28 cellular contexts compared by ENCODE assay signal in genomic region chr1:100222428-100222827, GRCh38.
"Had no signal": no experiment of that assay in that cellular context is flagged by ENCODE, and none has a peak within 500 bp of the region (broad histone marks: within the 10 kb centered on the region; RNA-seq: fewer than 3 reads in every experiment).

No MANE protein-coding gene starts in this region.

- H3K4me1 Mint-ChIP-seq: stimulated activated effector memory CD8-positive, alpha-beta T cell treated with anti-CD3 and anti-CD28 coated beads, Interleukin-12 subunit alpha, Interleukin-12 subunit beta, amount 100 ng/mL, for 72 hours; stimulated activated memory B cell treated with anti-CD40 and anti-IgM and Interleukin-4, amounts not matched to agents 10 μg/mL and 1 μg/mL and 100 μg/mL, for 72 hours; stimulated activated naive B cell treated with anti-CD40 and anti-IgM and Interleukin-4, amounts not matched to agents 10 μg/mL and 1 μg/mL and 100 μg/mL, for 72 hours; stimulated activated naive CD8-positive, alpha-beta T cell treated with anti-CD3 and anti-CD28 coated beads, Interleukin-15, amount 100 ng/mL, for 72 hours had no signal

- H3K27ac ChIP-seq: stomach, suprapubic skin, testis, thoracic aorta, thyroid gland, tibial artery, tibial nerve, transverse colon, upper lobe of right lung, uterus, vagina had no signal

- H3K4me1 ChIP-seq: stomach, suprapubic skin, testis, thyroid gland, tibial artery, tibial nerve, transverse colon, upper lobe of right lung, uterus, vagina had no signal

- H3K9me3 ChIP-seq: stomach, suprapubic skin, testis, thoracic aorta, thyroid gland, tibial artery, tibial nerve, transverse colon, upper lobe of right lung, uterus, vagina had no signal

- ATAC-seq: stimulated activated effector memory CD8-positive, alpha-beta T cell treated with anti-CD3 and anti-CD28 coated beads, Interleukin-12 subunit alpha, Interleukin-12 subunit beta, amount 100 ng/mL, for 72 hours; stimulated activated memory B cell treated with anti-CD40 and anti-IgM and Interleukin-4, amounts not matched to agents 10 μg/mL and 1 μg/mL and 100 μg/mL, for 72 hours; stimulated activated naive B cell treated with anti-CD40 and anti-IgM and Interleukin-4, amounts not matched to agents 10 μg/mL and 1 μg/mL and 100 μg/mL, for 72 hours; stimulated activated naive CD8-positive, alpha-beta T cell treated with anti-CD3 and anti-CD28 coated beads, Interleukin-15, amount 100 ng/mL, for 72 hours; stimulated activated naive CD8-positive, alpha-beta T cell treated with anti-CD3 and anti-CD28 coated beads, Interleukin-15, Interleukin-2, amounts not matched to agents 100 U/mL and 50 U/mL, for 24 hours; upper lobe of right lung had no signal

- H3K4me3 ChIP-seq: stomach, suprapubic skin, testis, thoracic aorta, thyroid gland, tibial artery, tibial nerve, transverse colon, upper lobe of right lung, uterus, vagina had no signal

- H3K27me3 Mint-ChIP-seq: stimulated activated memory B cell treated with anti-CD40 and anti-IgM and Interleukin-4, amounts not matched to agents 10 μg/mL and 1 μg/mL and 100 μg/mL, for 72 hours; stimulated activated naive B cell treated with anti-CD40 and anti-IgM and Interleukin-4, amounts not matched to agents 10 μg/mL and 1 μg/mL and 100 μg/mL, for 72 hours; stimulated activated naive CD8-positive, alpha-beta T cell treated with anti-CD3 and anti-CD28 coated beads, Interleukin-15, amount 100 ng/mL, for 72 hours; stimulated activated naive CD8-positive, alpha-beta T cell treated with anti-CD3 and anti-CD28 coated beads, Interleukin-15, Interleukin-2, amounts not matched to agents 100 ng/mL and 50 ng/mL, for 24 hours; type B pancreatic cell had no signal

- H3K4me3 Mint-ChIP-seq: stimulated activated effector memory CD8-positive, alpha-beta T cell treated with anti-CD3 and anti-CD28 coated beads, Interleukin-12 subunit alpha, Interleukin-12 subunit beta, amount 100 ng/mL, for 72 hours; stimulated activated memory B cell treated with anti-CD40 and anti-IgM and Interleukin-4, amounts not matched to agents 10 μg/mL and 1 μg/mL and 100 μg/mL, for 72 hours; stimulated activated naive B cell treated with anti-CD40 and anti-IgM and Interleukin-4, amounts not matched to agents 10 μg/mL and 1 μg/mL and 100 μg/mL, for 72 hours; stimulated activated naive CD8-positive, alpha-beta T cell treated with anti-CD3 and anti-CD28 coated beads, Interleukin-15, amount 100 ng/mL, for 72 hours; stimulated activated naive CD8-positive, alpha-beta T cell treated with anti-CD3 and anti-CD28 coated beads, Interleukin-15, Interleukin-2, amounts not matched to agents 100 ng/mL and 50 ng/mL, for 24 hours; type B pancreatic cell had no signal

- H3K27me3 ChIP-seq: stomach, suprapubic skin, testis, thyroid gland, tibial artery, tibial nerve, transverse colon, upper lobe of right lung, uterus, vagina had no signal

- FAIRE-seq: urothelium cell line had no signal

- H3K27ac Mint-ChIP-seq: stimulated activated effector memory CD8-positive, alpha-beta T cell treated with anti-CD3 and anti-CD28 coated beads, Interleukin-12 subunit alpha, Interleukin-12 subunit beta, amount 100 ng/mL, for 72 hours; stimulated activated memory B cell treated with anti-CD40 and anti-IgM and Interleukin-4, amounts not matched to agents 10 μg/mL and 1 μg/mL and 100 μg/mL, for 72 hours; stimulated activated naive B cell treated with anti-CD40 and anti-IgM and Interleukin-4, amounts not matched to agents 10 μg/mL and 1 μg/mL and 100 μg/mL, for 72 hours; stimulated activated naive CD8-positive, alpha-beta T cell treated with anti-CD3 and anti-CD28 coated beads, Interleukin-15, amount 100 ng/mL, for 72 hours; stimulated activated naive CD8-positive, alpha-beta T cell treated with anti-CD3 and anti-CD28 coated beads, Interleukin-15, Interleukin-2, amounts not matched to agents 100 ng/mL and 50 ng/mL, for 24 hours; type B pancreatic cell had no signal

- H3K36me3 ChIP-seq: thyroid gland had no signal

- H3K9me3 Mint-ChIP-seq: stimulated activated effector memory CD8-positive, alpha-beta T cell treated with anti-CD3 and anti-CD28 coated beads, Interleukin-12 subunit alpha, Interleukin-12 subunit beta, amount 100 ng/mL, for 72 hours; stimulated activated memory B cell treated with anti-CD40 and anti-IgM and Interleukin-4, amounts not matched to agents 10 μg/mL and 1 μg/mL and 100 μg/mL, for 72 hours; stimulated activated naive B cell treated with anti-CD40 and anti-IgM and Interleukin-4, amounts not matched to agents 10 μg/mL and 1 μg/mL and 100 μg/mL, for 72 hours; stimulated activated naive CD8-positive, alpha-beta T cell treated with anti-CD3 and anti-CD28 coated beads, Interleukin-15, amount 100 ng/mL, for 72 hours; stimulated activated naive CD8-positive, alpha-beta T cell treated with anti-CD3 and anti-CD28 coated beads, Interleukin-15, Interleukin-2, amounts not matched to agents 100 ng/mL and 50 ng/mL, for 24 hours; type B pancreatic cell had no signal

- DNase-seq: stimulated activated CD4-positive, alpha-beta T cell treated with anti-CD3 and anti-CD28 coated beads, Interleukin-2, amount 100 ng/mL, for 48 hours; stimulated activated CD4-positive, alpha-beta T cell treated with anti-CD3 and anti-CD28 coated beads, Interleukin-4, amount 100 ng/mL, for 1 hour; stimulated activated CD4-positive, alpha-beta T cell treated with anti-CD3 and anti-CD28 coated beads, Interleukin-4, amount 100 ng/mL, for 24 hours; stimulated activated CD4-positive, alpha-beta T cell treated with anti-CD3 and anti-CD28 coated beads, Interleukin-4, amount 100 ng/mL, for 4 hours; stimulated activated CD8-positive, alpha-beta memory T cell treated with anti-CD3 and anti-CD28 coated beads, Interleukin-4, amount 100 ng/mL, for 48 hours; stimulated activated naive B cell treated with anti-CD40 and anti-IgM and Interleukin-4, amounts not matched to agents 10 μg/mL and 1 μg/mL and 100 μg/mL, for 72 hours; stimulated activated naive CD4-positive, alpha-beta T cell; stimulated activated naive CD4-positive, alpha-beta T cell treated with Interleukin-2 at 50 U/mL for 16 hours; stimulated activated naive CD8-positive, alpha-beta T cell treated with anti-CD3 and anti-CD28 coated beads, Interleukin-15, amount 100 ng/mL, for 72 hours; stimulated activated naive CD8-positive, alpha-beta T cell treated with anti-CD3 and anti-CD28 coated beads, Interleukin-15, Interleukin-2, amounts not matched to agents 100 U/mL and 50 U/mL, for 24 hours; stomach; substantia nigra; testis; thyroid gland; tibial artery; transverse colon; trophoblast cell; upper lobe of right lung; uterus had no signal
